In genomic region chr11:66339686-66340483, GRCh38 we compare ENCODE assay signal across 22 cellular contexts. TPM values are rescaled to one million over a fixed set of nuclear protein-coding genes. Genes with fewer than 3 reads are reported as not detected.
DNase-seq lines count a peak whose midpoint lies in the region; ATAC-seq, FAIRE-seq and TF ChIP-seq lines count a peak whose summit lies in the region.
"Had no signal": no experiment of that assay in that cellular context is flagged by ENCODE, and none has a peak within 500 bp of the region (broad histone marks: within the 10 kb centered on the region; RNA-seq: fewer than 3 reads in every experiment).

No MANE protein-coding gene starts in this region.

- peaks cover 2 to 63% (median 31%) of the 10 kb centered on the region in 9 donors for H3K36me3 ChIP-seq in heart right ventricle
- peaks cover 34% of the 10 kb centered on the region for H3K36me3 ChIP-seq in RWPE2 (ENCODE audit: low read depth)
- H3K36me3 ChIP-seq in lower lobe of right lung: peaks cover 57% of the 10 kb centered on the region
- no peaks in the 10 kb centered on the region for H3K36me3 ChIP-seq in smooth muscle cell (ENCODE audit: low read depth)

- peaks cover 16% of the 10 kb centered on the region for H3F3A ChIP-seq in smooth muscle cell (ENCODE audit: low read depth)

- H3K27me3 ChIP-seq in heart right ventricle (no peaks in the 10 kb centered on the region), RWPE2 (ENCODE audit: insufficient read depth, poor library complexity, severe bottlenecking) (no peaks in the 10 kb centered on the region), lower lobe of right lung (ENCODE audit: low read depth) (no peaks in the 10 kb centered on the region), smooth muscle cell (ENCODE audit: low read depth) (no peaks in the 10 kb centered on the region)
- H3K27me3 ChIP-seq: BLaER1 had no signal

- H3K79me2 ChIP-seq in smooth muscle cell (ENCODE audit: low read depth): peaks cover 29% of the 10 kb centered on the region

- TF ChIP-seq CTCF in heart right ventricle (IDR thresholded peaks at IDR 0.05): no peak
- no peak for TF ChIP-seq CTCF in RWPE2 (IDR thresholded peaks at IDR 0.05; ENCODE audit: poor library complexity, severe bottlenecking)
- TF ChIP-seq CTCF in lower lobe of right lung (IDR thresholded peaks at IDR 0.05): no peak
- no peak for TF ChIP-seq CTCF in smooth muscle cell (IDR thresholded peaks at IDR 0.05; ENCODE audit: borderline replicate concordance, insufficient read depth, poor library complexity, severe bottlenecking)

- no peak for ATAC-seq in Right ventricle myocardium superior (ENCODE audit: poor library complexity)
- no peak for ATAC-seq in heart right ventricle
- no peak for ATAC-seq in RWPE2 (ENCODE audit: low read depth)
- no peak for ATAC-seq in lower lobe of right lung
- no peak for ATAC-seq in GM21447 (IDR thresholded peaks at IDR 0.05; ENCODE audit: unreplicated experiment)
- ATAC-seq: A549; CD8-positive, alpha-beta T cell had no signal

- no peak overlapping the region for H2AFZ ChIP-seq in smooth muscle cell (ENCODE audit: low read depth)
- H2AFZ ChIP-seq: GM23248 had no signal

- no peak overlapping the region for H3K4me3 ChIP-seq in heart right ventricle
- no peak overlapping the region for H3K4me3 ChIP-seq in RWPE2 (ENCODE audit: severe bottlenecking)
- no peak overlapping the region for H3K4me3 ChIP-seq in lower lobe of right lung
- H3K4me3 ChIP-seq in smooth muscle cell: no peak overlapping the region
- H3K4me3 ChIP-seq: A549, BLaER1, GM23248 had no signal

- H3K9me3 ChIP-seq in heart right ventricle: no peaks in the 10 kb centered on the region
- H3K9me3 ChIP-seq in RWPE2 (ENCODE audit: severe bottlenecking): no peaks in the 10 kb centered on the region
- no peaks in the 10 kb centered on the region for H3K9me3 ChIP-seq in lower lobe of right lung
- no peaks in the 10 kb centered on the region for H3K9me3 ChIP-seq in smooth muscle cell (replicated peaks; ENCODE audit: low read depth)
- H3K9me3 ChIP-seq: A549, BLaER1 had no signal

- peak; percentile 29 for DNase-seq in Right ventricle myocardium superior
- DNase-seq in heart right ventricle: no peak
- peak; percentile 38 for DNase-seq in RWPE2 (ENCODE audit: low spot score)
- DNase-seq in lower lobe of right lung: peak; percentile 39
- DNase-seq in smooth muscle cell (lab: John Stamatoyannopoulos, UW; ENCODE audit: unreplicated experiment): no peak
- no peak for DNase-seq in NCI-H748 (lab: John Stamatoyannopoulos, UW; ENCODE audit: unreplicated experiment)
- DNase-seq in RCC 7860 (ENCODE audit: low spot score): no peak
- DNase-seq: Calu3; CD8-positive, alpha-beta T cell; GF-D8; HCEC 1CT; NCI-H1092 treated with DMSO at 0.1 percent for 48 hours; NCI-H146; NCI-H2081; NCI-H446 treated with DMSO at 0.1 percent for 48 hours; NCI-H748 treated with DMSO at 0.1 percent for 48 hours; NK-92 treated with Interleukin-12 subunit alpha and Interleukin-12 subunit beta, amount 100 ng/mL, for 24 hours had no signal

- 80 to 82% methylated on average over 14 of the region's 14 CpGs for WGBS in heart right ventricle, 2 donors
- WGBS in smooth muscle cell (ENCODE audit: low lambda C conversion rate): 82% methylated on average over 14 of the region's 14 CpGs

- H4K20me1 ChIP-seq in smooth muscle cell (ENCODE audit: low read depth): peaks cover 4% of the 10 kb centered on the region

- intact Hi-C loops in Right ventricle myocardium superior (cut with DNase I): no loop called here
- intact Hi-C loops in heart right ventricle (cut with DNase I): loop anchor here in 1 of 10 donors (5.0 kb wide), 1 partner anchor 33 kb away; no protein-coding TSS in a partner anchor
- intact Hi-C loops in lower lobe of right lung (cut with DNase I): no loop called here

- no peak for FAIRE-seq in RCC 7860 (lab: Jason Lieb, UNC)
- FAIRE-seq: A549 had no signal

- H3K27ac ChIP-seq in heart right ventricle (no peak overlapping the region), RWPE2 (ENCODE audit: poor library complexity, severe bottlenecking) (peak overlapping the region; percentile 95), lower lobe of right lung (no peak overlapping the region), smooth muscle cell (ENCODE audit: low read depth) (peak overlapping the region; percentile 31)
- H3K27ac ChIP-seq: A549, BLaER1, GM23248 had no signal

- H3K9ac ChIP-seq in smooth muscle cell (ENCODE audit: low read depth): no peak overlapping the region
- H3K9ac ChIP-seq: GM23248 had no signal

- no peak overlapping the region for H3K4me2 ChIP-seq in smooth muscle cell
- H3K4me2 ChIP-seq: A549, BLaER1 had no signal

- peaks cover 15 to 43% (median 37%) of the 10 kb centered on the region in 9 donors for H3K4me1 ChIP-seq in heart right ventricle
- peaks cover 50% of the 10 kb centered on the region for H3K4me1 ChIP-seq in RWPE2 (ENCODE audit: insufficient read depth, poor library complexity, severe bottlenecking)
- peaks cover 40% of the 10 kb centered on the region for H3K4me1 ChIP-seq in lower lobe of right lung
- peaks cover 26% of the 10 kb centered on the region for H3K4me1 ChIP-seq in smooth muscle cell (ENCODE audit: low read depth)

RNA-seq across cellular contexts. Expression of gene RIN1, which starts 3.7 kb away (rescaled TPM):
- total RNA-seq in Right ventricle myocardium superior (1.0 TPM), heart right ventricle (1 to 10 TPM in 8 of 10 donors, under 1 TPM in 2; 0.81 to 5.3 (median 1.6) TPM), lower lobe of right lung (8.2 TPM), smooth muscle cell (7.5 and 18.0 TPM in 2 replicates)
- polyA plus RNA-seq in heart right ventricle (10 to 100 TPM in 1 of 2 donors, 1 to 10 TPM in 1; 3.9 to 10.8 TPM), smooth muscle cell (15.3 and 18.3 TPM in 2 replicates)

RNA-seq across cellular contexts. Expression of gene BRMS1, which starts 5.0 kb away (rescaled TPM):
- total RNA-seq in Right ventricle myocardium superior: 15.1 TPM
- 10 to 100 TPM; 10.6 to 17.6 (median 12.9) TPM for total RNA-seq in heart right ventricle
- polyA plus RNA-seq in heart right ventricle: 10 to 100 TPM; 25.2 to 73.9 TPM
- total RNA-seq in lower lobe of right lung: 37.8 TPM
- total RNA-seq in smooth muscle cell: 22.7 and 23.8 TPM in 2 replicates
- polyA plus RNA-seq in smooth muscle cell: 44.2 and 56.7 TPM in 2 replicates

RNA-seq across cellular contexts. Expression of gene B4GAT1, which starts 7.5 kb away (rescaled TPM):
- total RNA-seq in Right ventricle myocardium superior: 51.3 TPM
- total RNA-seq in heart right ventricle: 10 to 100 TPM; 36.5 to 69.6 (median 48.1) TPM
- 10 to 100 TPM; 22.3 to 45.4 TPM for polyA plus RNA-seq in heart right ventricle
- total RNA-seq in lower lobe of right lung: 22.6 TPM
- total RNA-seq in smooth muscle cell: 26.5 and 27.1 TPM in 2 replicates
- polyA plus RNA-seq in smooth muscle cell: 29.4 and 35.1 TPM in 2 replicates

RNA-seq across cellular contexts. Expression of gene CD248, which starts 23.0 kb away (rescaled TPM):
- total RNA-seq in Right ventricle myocardium superior (15.7 TPM), heart right ventricle (10 to 100 TPM in 5 of 10 donors, 1 to 10 TPM in 5; 5.3 to 44.4 (median 9.1) TPM), lower lobe of right lung (28.7 TPM), smooth muscle cell (29.0 and 35.5 TPM in 2 replicates)
- polyA plus RNA-seq in heart right ventricle (10 to 100 TPM in 1 of 2 donors, 1 to 10 TPM in 1; 8.6 to 35.9 TPM), smooth muscle cell (196 and 287 TPM in 2 replicates)
- total RNA-seq: Calu3 had no signal

RNA-seq across cellular contexts. Expression of gene SLC29A2, which starts 31.7 kb away (rescaled TPM):
- total RNA-seq in Right ventricle myocardium superior: 16.3 TPM
- total RNA-seq in heart right ventricle: 10 to 100 TPM in 3 of 10 donors, 1 to 10 TPM in 7; 7.8 to 28.0 (median 9.5) TPM
- polyA plus RNA-seq in heart right ventricle: 10 to 100 TPM; 25.9 to 50.6 TPM
- total RNA-seq in lower lobe of right lung: 10.6 TPM
- 3.5 TPM in 2 replicates for total RNA-seq in smooth muscle cell
- 8.5 and 8.8 TPM in 2 replicates for polyA plus RNA-seq in smooth muscle cell
- total RNA-seq: GM23248, LHCN-M2 had no signal
- polyA plus RNA-seq: GM23248 had no signal

Comparison
In these comparisons a context has a peak if more than half of its experiments do, and no peak if none do; other contexts are left out.
1. DNase-seq: peak in Right ventricle myocardium superior (single experiment), RWPE2 (single experiment) and lower lobe of right lung (single experiment); none in heart right ventricle (0 of 2), smooth muscle cell (single experiment), NCI-H748 (single experiment) and RCC 7860 (single experiment).
2. H3K27ac ChIP-seq: peak in RWPE2 (single experiment) and smooth muscle cell (single experiment); none in heart right ventricle (0 of 10) and lower lobe of right lung (single experiment).